18 cellular contexts compared by ENCODE assay signal in genomic region chr6:67952948-67953347, GRCh38.
"Had no signal": no experiment of that assay in that cellular context is flagged by ENCODE, and none has a peak within 500 bp of the region (broad histone marks: within the 10 kb centered on the region; RNA-seq: fewer than 3 reads in every experiment).

No MANE protein-coding gene starts in this region.

- H3K4me1 ChIP-seq: pancreas, right lobe of liver, suprapubic skin, transverse colon, uterus had no signal

- ATAC-seq: activated CD4-positive, alpha-beta T cell treated with anti-CD3 and anti-CD28 coated beads for 36 hours; natural killer cell; pancreas; right lobe of liver; stimulated activated naive CD8-positive, alpha-beta T cell treated with anti-CD3 and anti-CD28 coated beads, Interleukin-15, amount 100 ng/mL, for 72 hours; WTC11 had no signal

- DNase-seq: activated CD4-positive, alpha-beta T cell treated with anti-CD3 and anti-CD28 coated beads for 36 hours; activated CD4-positive, alpha-beta T cell treated with anti-CD3 and anti-CD28 coated beads, Interleukin-2, amount 50 U/mL, for 48 hours; activated naive CD8-positive, alpha-beta T cell treated with anti-CD3 and anti-CD28 coated beads for 36 hours; amniotic stem cell; dorsolateral prefrontal cortex; mesendoderm; natural killer cell; pancreas; right lobe of liver; stimulated activated CD4-positive, alpha-beta T cell treated with anti-CD3 and anti-CD28 coated beads, Interleukin-4, amount 100 ng/mL, for 1 hour; stimulated activated naive CD8-positive, alpha-beta T cell treated with anti-CD3 and anti-CD28 coated beads, Interleukin-15, amount 100 ng/mL, for 72 hours; T1000; transverse colon; uterus had no signal

- H3K4me3 ChIP-seq: cardiac muscle cell, dorsolateral prefrontal cortex, pancreas, right lobe of liver, smooth muscle cell, suprapubic skin, transverse colon, uterus had no signal

- H3K27me3 ChIP-seq: cardiac muscle cell, dorsolateral prefrontal cortex, pancreas, right lobe of liver, suprapubic skin, transverse colon, uterus had no signal

- H3K36me3 ChIP-seq: cardiac muscle cell, pancreas, right lobe of liver, suprapubic skin, transverse colon, uterus had no signal

- H3K27ac ChIP-seq: cardiac muscle cell, dorsolateral prefrontal cortex, pancreas, right lobe of liver, suprapubic skin, transverse colon, uterus had no signal
